In the genomic region with DNA sequence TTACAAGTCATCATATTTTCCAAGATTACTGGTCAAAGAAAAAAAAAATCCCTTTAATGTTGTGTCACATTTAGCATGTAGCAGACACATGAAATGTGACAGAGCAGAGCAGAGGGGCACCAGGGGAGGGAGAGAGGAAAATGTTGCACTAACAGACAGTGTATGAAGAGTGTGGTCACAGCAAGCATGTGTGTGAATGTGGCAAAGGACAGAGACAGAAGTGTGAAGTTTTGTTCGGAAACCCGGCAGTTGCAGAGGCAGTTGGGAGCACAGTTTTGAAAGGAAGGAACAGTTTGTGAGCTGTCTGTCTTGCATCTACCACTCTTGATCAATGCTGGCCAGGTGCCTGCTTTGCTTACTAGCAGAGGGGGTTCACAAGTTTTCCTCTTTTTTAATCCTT, we compare ENCODE assay signal across 13 cellular contexts.
"Had no signal": no experiment of that assay in that cellular context is flagged by ENCODE, and none has a peak within 500 bp of the region (broad histone marks: within the 10 kb centered on the region; RNA-seq: fewer than 3 reads in every experiment).

No MANE protein-coding gene starts in this region.

- H3K27me3 ChIP-seq: ascending aorta, foreskin keratinocyte, heart left ventricle, spleen, testis, upper lobe of right lung had no signal

- H3K27me3 Mint-ChIP-seq: stimulated activated naive B cell treated with anti-CD40 and anti-IgM and Interleukin-4, amounts not matched to agents 10 μg/mL and 1 μg/mL and 100 μg/mL, for 72 hours had no signal

- H3K4me1 ChIP-seq: ascending aorta, testis, upper lobe of right lung had no signal

- DNase-seq: activated CD4-positive, alpha-beta T cell treated with anti-CD3 and anti-CD28 coated beads, Interleukin-2, amount 50 U/mL, for 48 hours; activated CD4-positive, CD25-positive, alpha-beta regulatory T cell; activated effector memory CD4-positive, alpha-beta T cell treated with anti-CD3 and anti-CD28 coated beads, Interleukin-2, amount 50 U/mL, for 16 hours; foreskin keratinocyte; heart left ventricle; SK-N-SH; spleen; stimulated activated CD4-positive, alpha-beta T cell treated with anti-CD3 and anti-CD28 coated beads, Interleukin-1b, Interleukin-23, amount 100 ng/mL, for 48 hours; stimulated activated naive B cell treated with anti-CD40 and anti-IgM and Interleukin-4, amounts not matched to agents 10 μg/mL and 1 μg/mL and 100 μg/mL, for 72 hours; testis; upper lobe of right lung had no signal

- H3K27ac Mint-ChIP-seq: stimulated activated naive B cell treated with anti-CD40 and anti-IgM and Interleukin-4, amounts not matched to agents 10 μg/mL and 1 μg/mL and 100 μg/mL, for 72 hours had no signal

- H3K36me3 ChIP-seq: ascending aorta, heart left ventricle, upper lobe of right lung had no signal

- H3K9ac ChIP-seq: SK-N-SH had no signal

- H3K4me3 ChIP-seq: ascending aorta, heart left ventricle, spleen, testis, upper lobe of right lung had no signal

- H3K4me2 ChIP-seq: SK-N-SH had no signal

- H3K9me3 Mint-ChIP-seq: stimulated activated naive B cell treated with anti-CD40 and anti-IgM and Interleukin-4, amounts not matched to agents 10 μg/mL and 1 μg/mL and 100 μg/mL, for 72 hours had no signal

- H3K27ac ChIP-seq: ascending aorta, foreskin keratinocyte, heart left ventricle, spleen, testis, upper lobe of right lung had no signal

- H3K4me3 Mint-ChIP-seq: stimulated activated naive B cell treated with anti-CD40 and anti-IgM and Interleukin-4, amounts not matched to agents 10 μg/mL and 1 μg/mL and 100 μg/mL, for 72 hours had no signal

- ATAC-seq: foreskin keratinocyte; heart left ventricle; sciatic nerve; stimulated activated naive B cell treated with anti-CD40 and anti-IgM and Interleukin-4, amounts not matched to agents 10 μg/mL and 1 μg/mL and 100 μg/mL, for 72 hours; upper lobe of right lung had no signal

- H3K9me3 ChIP-seq: SK-N-SH, spleen, testis, upper lobe of right lung had no signal
